Comparison of ENCODE assay signal across 26 cellular contexts in genomic region chr15:66326051-66326450, GRCh38. TPM values are rescaled to one million over a fixed set of nuclear protein-coding genes. Genes with fewer than 3 reads are reported as not detected.
DNase-seq lines count a peak whose midpoint lies in the region; ATAC-seq, FAIRE-seq and TF ChIP-seq lines count a peak whose summit lies in the region.
"Had no signal": no experiment of that assay in that cellular context is flagged by ENCODE, and none has a peak within 500 bp of the region (broad histone marks: within the 10 kb centered on the region; RNA-seq: fewer than 3 reads in every experiment).

No MANE protein-coding gene starts in this region.

- H2BK15ac ChIP-seq in mesenchymal stem cell (ENCODE audit: low read depth, poor library complexity, severe bottlenecking): no peak overlapping the region

- H4K91ac ChIP-seq in mesenchymal stem cell (ENCODE audit: low read length): peak overlapping the region; percentile 39

- H3K4me1 ChIP-seq in mesenchymal stem cell (ENCODE audit: control insufficient read depth, insufficient read depth, low read depth, low read length): no peaks in the 10 kb centered on the region
- no peaks in the 10 kb centered on the region for H3K4me1 ChIP-seq in sigmoid colon
- H3K4me1 ChIP-seq: BLaER1, Caco-2 had no signal

- no peak overlapping the region for H3K23ac ChIP-seq in mesenchymal stem cell (ENCODE audit: low read length in 2 of 2)

- H3K14ac ChIP-seq in mesenchymal stem cell (ENCODE audit: low read length in 2 of 2): no peak overlapping the region

- no peaks in the 10 kb centered on the region for H3K4me1 Mint-ChIP-seq in activated CD8-positive, alpha-beta memory T cell treated with anti-CD3 and anti-CD28 coated beads, Interleukin-2, amount 10 ng/mL, durations not matched to agents 7 days and 5 days
- H3K4me1 Mint-ChIP-seq: B cell, GM23338 had no signal

- intact Hi-C loops in sigmoid colon (cut with DNase I): no loop called here

- peak; percentile 30 for DNase-seq in activated CD8-positive, alpha-beta memory T cell treated with anti-CD3 and anti-CD28 coated beads for 24 hours
- DNase-seq in activated CD8-positive, alpha-beta memory T cell treated with anti-CD3 and anti-CD28 coated beads, Interleukin-2, amount 10 ng/mL, durations not matched to agents 7 days and 5 days: no peak
- no peak for DNase-seq in bronchial epithelial cell (ENCODE audit: low read depth)
- DNase-seq in mesenchymal stem cell: no peak
- peak; percentile 24 for DNase-seq in sigmoid colon
- no peak for DNase-seq in NCI-H1417 (lab: John Stamatoyannopoulos, UW)
- no peak for DNase-seq in HuH-7.5 (ENCODE audit: low spot score)
- DNase-seq: Caco-2; CD4-positive, CD25-positive, alpha-beta regulatory T cell; CD8-positive, alpha-beta T cell; DMS 273 treated with DMSO at 0.1 percent for 48 hours; DMS79; EL; GDM1; HFFc6 had no signal

- peaks cover 4% of the 10 kb centered on the region for H3K79me1 ChIP-seq in mesenchymal stem cell (replicated peaks; ENCODE audit: low read length, poor library complexity, severe bottlenecking)

- H3K9me3 ChIP-seq in mesenchymal stem cell (ENCODE audit: control insufficient read depth, low read length) (no peaks in the 10 kb centered on the region), sigmoid colon (no peaks in the 10 kb centered on the region)
- H3K9me3 ChIP-seq: BLaER1, Caco-2, HAP-1 had no signal

- no peak overlapping the region for H3K4me2 ChIP-seq in mesenchymal stem cell (ENCODE audit: low read length, poor library complexity, severe bottlenecking)
- H3K4me2 ChIP-seq: BLaER1, GM23338 had no signal

- H2BK12ac ChIP-seq in mesenchymal stem cell (ENCODE audit: low read length in 2 of 2): no peak overlapping the region

- H3K36me3 ChIP-seq in bronchial epithelial cell (ENCODE audit: control insufficient read depth, insufficient read depth, low read length) (peaks cover 4% of the 10 kb centered on the region), mesenchymal stem cell (ENCODE audit: control insufficient read depth in 1 of 2, insufficient read depth in 2 of 2, low read depth in 1 of 2, low read length in 2 of 2) (peaks cover 24 to 84% of the 10 kb centered on the region in 2 experiments), sigmoid colon (peaks cover 32 to 100% (median 52%) of the 10 kb centered on the region in 4 donors)

- H3K4me3 Mint-ChIP-seq in activated CD8-positive, alpha-beta memory T cell treated with anti-CD3 and anti-CD28 coated beads, Interleukin-2, amount 10 ng/mL, durations not matched to agents 7 days and 5 days: no peak overlapping the region
- H3K4me3 Mint-ChIP-seq: B cell; CD4-positive, CD25-positive, alpha-beta regulatory T cell; CD8-positive, alpha-beta T cell; GM23338; HFFc6 had no signal

- H3K4ac ChIP-seq in mesenchymal stem cell (ENCODE audit: low read depth in 1 of 2, low read length in 2 of 2): no peak overlapping the region

- H3K27me3 ChIP-seq in bronchial epithelial cell (ENCODE audit: control insufficient read depth, insufficient read depth, low read length) (no peaks in the 10 kb centered on the region), mesenchymal stem cell (ENCODE audit: control insufficient read depth in 1 of 2, insufficient read depth in 1 of 2, low read length in 2 of 2) (no peaks in the 10 kb centered on the region), sigmoid colon (no peaks in the 10 kb centered on the region)
- H3K27me3 ChIP-seq: BLaER1 had no signal

- no peak overlapping the region for H4K8ac ChIP-seq in mesenchymal stem cell (ENCODE audit: low read length)

- no peak overlapping the region for H3K27ac ChIP-seq in mesenchymal stem cell (ENCODE audit: low read length, poor library complexity, severe bottlenecking)
- H3K27ac ChIP-seq in sigmoid colon: no peak overlapping the region
- H3K27ac ChIP-seq: 22Rv1, BLaER1, C4-2B had no signal

- no peak overlapping the region for H2BK120ac ChIP-seq in mesenchymal stem cell (ENCODE audit: low read depth, low read length)

- no peak overlapping the region for H3K27ac Mint-ChIP-seq in activated CD8-positive, alpha-beta memory T cell treated with anti-CD3 and anti-CD28 coated beads, Interleukin-2, amount 10 ng/mL, durations not matched to agents 7 days and 5 days
- H3K27ac Mint-ChIP-seq: B cell; CD4-positive, CD25-positive, alpha-beta regulatory T cell; CD8-positive, alpha-beta T cell; GM23338; HFFc6 had no signal

- H3K18ac ChIP-seq in mesenchymal stem cell (ENCODE audit: low read depth in 1 of 2, low read length in 2 of 2): no peak overlapping the region

- no peak for TF ChIP-seq EP300 in sigmoid colon (IDR thresholded peaks at IDR 0.05)

- H2BK5ac ChIP-seq in mesenchymal stem cell (ENCODE audit: low read depth, low read length, poor library complexity, severe bottlenecking): no peak overlapping the region

- TF ChIP-seq CTCF in bronchial epithelial cell (IDR thresholded peaks at IDR 0.05; ENCODE audit: insufficient read depth, low read length, severe bottlenecking): no peak
- TF ChIP-seq CTCF in sigmoid colon (IDR thresholded peaks at IDR 0.05): no peak

- no peaks in the 10 kb centered on the region for H3K9me3 Mint-ChIP-seq in activated CD8-positive, alpha-beta memory T cell treated with anti-CD3 and anti-CD28 coated beads, Interleukin-2, amount 10 ng/mL, durations not matched to agents 7 days and 5 days (ENCODE audit: low read depth)
- H3K9me3 Mint-ChIP-seq: CD4-positive, CD25-positive, alpha-beta regulatory T cell; CD8-positive, alpha-beta T cell; GM23338; HFFc6 had no signal

- WGBS in mesenchymal stem cell: 99% methylated on average over 11 of the region's 11 CpGs
- WGBS in sigmoid colon, 2 donors: 97% methylated on average over 11 of the region's 11 CpGs

- TF ChIP-seq POLR2A in sigmoid colon (IDR thresholded peaks at IDR 0.05): no peak

- CTCF ChIA-PET in activated CD8-positive, alpha-beta memory T cell treated with anti-CD3 and anti-CD28 coated beads, Interleukin-2, amount 10 ng/mL, durations not matched to agents 7 days and 5 days (lab: Charles Lee): no interaction called here

- no peak overlapping the region for H3K4me3 ChIP-seq in bronchial epithelial cell (ENCODE audit: low read depth, low read length)
- H3K4me3 ChIP-seq in mesenchymal stem cell (ENCODE audit: insufficient read depth in 1 of 2, low read depth in 1 of 2, low read length in 2 of 2): no peak overlapping the region
- no peak overlapping the region for H3K4me3 ChIP-seq in sigmoid colon
- H3K4me3 ChIP-seq: BLaER1, GM12878, GM23338, HAP-1 had no signal

- H3K27me3 Mint-ChIP-seq in activated CD8-positive, alpha-beta memory T cell treated with anti-CD3 and anti-CD28 coated beads, Interleukin-2, amount 10 ng/mL, durations not matched to agents 7 days and 5 days: no peaks in the 10 kb centered on the region
- H3K27me3 Mint-ChIP-seq: B cell; CD4-positive, CD25-positive, alpha-beta regulatory T cell had no signal

- H2AFZ ChIP-seq in mesenchymal stem cell (ENCODE audit: low read depth, low read length): no peak overlapping the region
- H2AFZ ChIP-seq: GM23338 had no signal

- H3K36me3 Mint-ChIP-seq in activated CD8-positive, alpha-beta memory T cell treated with anti-CD3 and anti-CD28 coated beads, Interleukin-2, amount 10 ng/mL, durations not matched to agents 7 days and 5 days: peaks cover 40% of the 10 kb centered on the region

- FAIRE-seq in bronchial epithelial cell (lab: Jason Lieb, UNC): peak; percentile 64
- FAIRE-seq: A204.1, GM12878, GM19239, H54 had no signal

- ATAC-seq in activated CD8-positive, alpha-beta memory T cell treated with anti-CD3 and anti-CD28 coated beads, Interleukin-2, amount 10 ng/mL, durations not matched to agents 7 days and 5 days: no peak
- no peak for ATAC-seq in GM21619 (IDR thresholded peaks at IDR 0.05; ENCODE audit: unreplicated experiment)
- ATAC-seq: CD8-positive, alpha-beta T cell; GM12878; GM23338 had no signal

- H3K9ac ChIP-seq in mesenchymal stem cell (ENCODE audit: low read length): no peak overlapping the region
- H3K9ac ChIP-seq: BLaER1 had no signal

- no peak overlapping the region for H2AK5ac ChIP-seq in mesenchymal stem cell (ENCODE audit: low read length, severe bottlenecking)

RNA-seq across cellular contexts. Expression of gene TIPIN, which starts 30.4 kb away (rescaled TPM):
- total RNA-seq in activated CD8-positive, alpha-beta memory T cell treated with anti-CD3 and anti-CD28 coated beads, Interleukin-2, amount 10 ng/mL, durations not matched to agents 7 days and 5 days: 10 to 100 TPM; 34.3 to 40.2 TPM
- total RNA-seq in bronchial epithelial cell: 10.5 and 17.8 TPM in 2 replicates
- 5.0 TPM for polyA plus RNA-seq in mesenchymal stem cell (2013, experiment 1 of 2)
- 6.4 TPM for polyA plus RNA-seq in mesenchymal stem cell (2013, experiment 2 of 2)
- 10 to 100 TPM in 1 of 4 donors, 1 to 10 TPM in 3; 1.9 to 10.3 (median 6.1) TPM for total RNA-seq in sigmoid colon
- 1 to 10 TPM; 2.3 to 8.7 (median 2.4) TPM for polyA plus RNA-seq in sigmoid colon

RNA-seq across cellular contexts. Expression of gene DIS3L, which starts 32.7 kb away (rescaled TPM):
- total RNA-seq in activated CD8-positive, alpha-beta memory T cell treated with anti-CD3 and anti-CD28 coated beads, Interleukin-2, amount 10 ng/mL, durations not matched to agents 7 days and 5 days: 10 to 100 TPM; 20.7 to 22.9 TPM
- total RNA-seq in bronchial epithelial cell (11.8 and 19.2 TPM in 2 replicates), sigmoid colon (10 to 100 TPM; 29.5 to 52.3 (median 40.9) TPM)
- 8.3 TPM for polyA plus RNA-seq in mesenchymal stem cell (2013, experiment 1 of 2)
- 7.3 TPM for polyA plus RNA-seq in mesenchymal stem cell (2013, experiment 2 of 2)
- 10 to 100 TPM in 1 of 3 donors, 1 to 10 TPM in 2; 5.3 to 11.5 (median 6.6) TPM for polyA plus RNA-seq in sigmoid colon

Comparison
In these comparisons a context has a peak if more than half of its experiments do, and no peak if none do; other contexts are left out.
1. DNase-seq: peak in activated CD8-positive, alpha-beta memory T cell treated with anti-CD3 and anti-CD28 coated beads for 24 hours (single experiment) and sigmoid colon (single experiment); none in activated CD8-positive, alpha-beta memory T cell treated with anti-CD3 and anti-CD28 coated beads, Interleukin-2, amount 10 ng/mL, durations not matched to agents 7 days and 5 days (single experiment), bronchial epithelial cell (single experiment), mesenchymal stem cell (single experiment), NCI-H1417 (0 of 3) and HuH-7.5 (single experiment).